15 cellular contexts compared by ENCODE assay signal in the genomic region with DNA sequence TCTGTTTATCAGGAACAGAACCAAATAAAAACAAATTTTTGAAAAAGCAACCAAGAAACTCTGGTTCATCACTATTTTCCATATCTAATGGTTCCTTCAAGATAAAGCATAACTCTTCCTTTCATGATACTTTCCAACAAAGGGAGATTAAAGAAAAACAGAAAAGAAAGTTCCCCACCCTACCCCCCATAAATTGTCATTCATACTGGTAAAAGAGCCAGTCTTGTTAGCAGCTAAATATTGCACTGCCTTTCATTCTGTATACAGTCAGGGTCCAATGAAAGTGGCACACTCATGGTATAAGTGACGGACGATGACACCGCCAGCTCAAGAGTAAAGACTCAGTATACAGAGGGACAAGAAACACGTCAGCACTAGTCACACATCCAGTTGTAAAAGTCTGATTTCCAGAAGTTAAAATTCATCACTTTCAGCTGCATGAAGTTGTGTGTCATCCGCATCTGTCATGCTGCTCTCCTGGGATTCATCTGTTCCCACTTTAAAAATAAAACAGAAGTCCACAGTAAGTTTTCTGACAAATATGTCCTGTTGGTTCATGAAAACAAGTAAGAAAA.
DNase-seq lines count a peak whose midpoint lies in the region; ATAC-seq and TF ChIP-seq lines count a peak whose summit lies in the region.
"Had no signal": no experiment of that assay in that cellular context is flagged by ENCODE, and none has a peak within 500 bp of the region (broad histone marks: within the 10 kb centered on the region; RNA-seq: fewer than 3 reads in every experiment).

No MANE protein-coding gene starts in this region.

- CTCF ChIA-PET in IMR-90 (lab: Yijun Ruan, JAX), result no interaction called here

- no peak overlapping the region for H2BK120ac ChIP-seq in IMR-90 (ENCODE audit: low read depth, low read length)

- H3K56ac ChIP-seq in IMR-90 (ENCODE audit: extremely low read depth, insufficient read depth, low read length), result no peak overlapping the region

- H3K9me3 ChIP-seq in IMR-90 (ENCODE audit: control insufficient read depth, insufficient read depth, low read length) (no peaks in the 10 kb centered on the region), smooth muscle cell (replicated peaks; ENCODE audit: low read depth) (no peaks in the 10 kb centered on the region), Karpas-422 (ENCODE audit: low read length) (no peaks in the 10 kb centered on the region)
- H3K9me3 ChIP-seq: esophagus squamous epithelium had no signal

- H3K27me3 Mint-ChIP-seq in activated T-cell treated with anti-CD3 and anti-CD28 coated beads, Interleukin-2, amount 50 U/mL, for 24 hours, result no peaks in the 10 kb centered on the region
- no peaks in the 10 kb centered on the region for H3K27me3 Mint-ChIP-seq in stimulated activated naive B cell treated with anti-CD40 and anti-IgM and Interleukin-4, amounts not matched to agents 10 μg/mL and 1 μg/mL and 100 μg/mL, for 72 hours

- peak overlapping the region; percentile 6; the same call in 1 of the 2 replicates for H3K23ac ChIP-seq in IMR-90 (ENCODE audit: low read depth, low read length)

- no peak overlapping the region for H2BK15ac ChIP-seq in IMR-90 (ENCODE audit: low read depth, low read length)

- no peaks in the 10 kb centered on the region for H3K9me2 ChIP-seq in Karpas-422 (replicated peaks; ENCODE audit: insufficient read depth, low read length)

- H3K18ac ChIP-seq in IMR-90 (ENCODE audit: low read depth, low read length), result no peak overlapping the region

- peaks cover 13% of the 10 kb centered on the region; the same call in 1 of the 2 replicates for H4K20me1 ChIP-seq in IMR-90 (ENCODE audit: insufficient read depth, low read length)
- H4K20me1 ChIP-seq in smooth muscle cell (ENCODE audit: low read depth), result peaks cover 4% of the 10 kb centered on the region
- no peaks in the 10 kb centered on the region for H4K20me1 ChIP-seq in Karpas-422 (ENCODE audit: insufficient read depth, low read depth, low read length)

- H3K27me3 ChIP-seq in IMR-90 (ENCODE audit: control insufficient read depth, insufficient read depth, low read length), result no peaks in the 10 kb centered on the region
- H3K27me3 ChIP-seq in smooth muscle cell (ENCODE audit: low read depth), result no peaks in the 10 kb centered on the region
- no peaks in the 10 kb centered on the region for H3K27me3 ChIP-seq in Karpas-422 (ENCODE audit: low read length)
- H3K27me3 ChIP-seq: esophagus squamous epithelium had no signal

- 0 out of 2 replicates have a peak overlapping the region, but pooled peaks have one; percentile 1 for H2BK20ac ChIP-seq in IMR-90 (ENCODE audit: low read depth, low read length)

- 71% methylated on average over 4 of the region's 5 CpGs; no CpG with 5 or more reads in 1 of the 2 experiments for WGBS in IMR-90 (ENCODE audit: extremely low coverage in 2 of 2, insufficient read length in 1 of 2), 2 experiments
- 80% methylated on average over 5 of the region's 5 CpGs for WGBS in smooth muscle cell (ENCODE audit: low lambda C conversion rate)

- in situ Hi-C loops in IMR-90 (cut with MboI; ENCODE audit: low sequenced_read_pairs), result no loop called here

- H3K79me2 ChIP-seq in smooth muscle cell (ENCODE audit: low read depth) (no peaks in the 10 kb centered on the region), Karpas-422 (ENCODE audit: low read length) (no peaks in the 10 kb centered on the region)

- no peak for TF ChIP-seq POLR2A in IMR-90 (IDR thresholded peaks at IDR 0.05; ENCODE audit: low read depth, low read length)

- H3F3A ChIP-seq in smooth muscle cell (ENCODE audit: low read depth), result peaks cover 24% of the 10 kb centered on the region

- peak overlapping the region; percentile 70; the same call in 1 of the 2 replicates for H3K4ac ChIP-seq in IMR-90 (ENCODE audit: low read depth, low read length)

- H3K27ac Mint-ChIP-seq in activated T-cell treated with anti-CD3 and anti-CD28 coated beads, Interleukin-2, amount 50 U/mL, for 24 hours, result peak overlapping the region; percentile 82
- no peak overlapping the region for H3K27ac Mint-ChIP-seq in stimulated activated naive B cell treated with anti-CD40 and anti-IgM and Interleukin-4, amounts not matched to agents 10 μg/mL and 1 μg/mL and 100 μg/mL, for 72 hours

- BruUV-seq in IMR-90 (replicated peaks; lab: Mats Ljungman, UMichigan), result no TSS peak

- H4K5ac ChIP-seq in IMR-90 (ENCODE audit: low read depth, low read length), result peak overlapping the region; percentile 22; the same call in 1 of the 2 replicates

- H3K9me3 Mint-ChIP-seq in activated T-cell treated with anti-CD3 and anti-CD28 coated beads, Interleukin-2, amount 50 U/mL, for 24 hours, result no peaks in the 10 kb centered on the region
- no peaks in the 10 kb centered on the region for H3K9me3 Mint-ChIP-seq in stimulated activated naive B cell treated with anti-CD40 and anti-IgM and Interleukin-4, amounts not matched to agents 10 μg/mL and 1 μg/mL and 100 μg/mL, for 72 hours
- H3K9me3 Mint-ChIP-seq: natural killer cell had no signal

- H4K91ac ChIP-seq in IMR-90 (ENCODE audit: insufficient read depth, low read depth, low read length), result no peak overlapping the region

- H4K8ac ChIP-seq in IMR-90 (ENCODE audit: low read depth in 2 of 2, low read length in 2 of 2), result 0 out of 4 replicates have a peak overlapping the region, but pooled peaks of 1 of the 2 experiments have one; percentile 2

- peaks cover 17% of the 10 kb centered on the region for H3K4me1 Mint-ChIP-seq in activated T-cell treated with anti-CD3 and anti-CD28 coated beads, Interleukin-2, amount 50 U/mL, for 24 hours (ENCODE audit: low read depth)
- H3K4me1 Mint-ChIP-seq in stimulated activated naive B cell treated with anti-CD40 and anti-IgM and Interleukin-4, amounts not matched to agents 10 μg/mL and 1 μg/mL and 100 μg/mL, for 72 hours, result no peaks in the 10 kb centered on the region
- H3K4me1 Mint-ChIP-seq: natural killer cell had no signal

- TF ChIP-seq CTCF in IMR-90 (conservative IDR thresholded peaks at IDR 0.05; ENCODE audit: low read depth, low read length) (no peak), epithelial cell of esophagus (IDR thresholded peaks at IDR 0.05; ENCODE audit: insufficient read depth, low read depth, low read length, missing control alignments) (no peak), smooth muscle cell (IDR thresholded peaks at IDR 0.05; ENCODE audit: borderline replicate concordance, insufficient read depth, poor library complexity, severe bottlenecking) (no peak)

- H3K36me3 ChIP-seq in IMR-90 (ENCODE audit: control insufficient read depth, insufficient read depth, low read length), result peaks cover 22% of the 10 kb centered on the region
- peaks cover 19% of the 10 kb centered on the region for H3K36me3 ChIP-seq in smooth muscle cell (ENCODE audit: low read depth)
- H3K36me3 ChIP-seq in Karpas-422 (ENCODE audit: insufficient read depth, low read length), result peaks cover 56% of the 10 kb centered on the region; the same call in 1 of the 2 replicates

- H3K36me3 Mint-ChIP-seq in activated T-cell treated with anti-CD3 and anti-CD28 coated beads, Interleukin-2, amount 50 U/mL, for 24 hours (ENCODE audit: low read depth), result peaks cover 60% of the 10 kb centered on the region
- H3K36me3 Mint-ChIP-seq in stimulated activated naive B cell treated with anti-CD40 and anti-IgM and Interleukin-4, amounts not matched to agents 10 μg/mL and 1 μg/mL and 100 μg/mL, for 72 hours, result peaks cover 12 to 13% of the 10 kb centered on the region in 2 donors

- H3K9ac ChIP-seq in IMR-90 (ENCODE audit: low read depth, low read length) (no peak overlapping the region), smooth muscle cell (ENCODE audit: low read depth) (no peak overlapping the region), Karpas-422 (ENCODE audit: low read length) (no peak overlapping the region)

- peak overlapping the region; percentile 71 for H3K14ac ChIP-seq in IMR-90 (replicated peaks; ENCODE audit: low read depth, low read length)

- no peak for TF ChIP-seq RAD21 in IMR-90 (IDR thresholded peaks at IDR 0.05; ENCODE audit: low read length)

- ATAC-seq in IMR-90 (ENCODE audit: low read depth) (peak; percentile 38), GM19395 (IDR thresholded peaks at IDR 0.05; ENCODE audit: unreplicated experiment) (no peak)
- no peak for ATAC-seq in stimulated activated naive B cell treated with anti-CD40 and anti-IgM and Interleukin-4, amounts not matched to agents 10 μg/mL and 1 μg/mL and 100 μg/mL, for 72 hours (replicated peaks)
- ATAC-seq: natural killer cell had no signal

- H3K79me1 ChIP-seq in IMR-90 (ENCODE audit: low read depth in 1 of 2, low read length in 2 of 2), result peaks cover 5 to 19% of the 10 kb centered on the region in 2 experiments; a peak in 3 of 4 replicates

- intact Hi-C loops in IMR-90 (cut with micrococcal nuclease), result loop anchor here (5.0 kb wide), 1 partner anchor 178 kb away; no protein-coding TSS in a partner anchor

- H3K27ac ChIP-seq in IMR-90 (ENCODE audit: insufficient read depth, low read length) (no peak overlapping the region), smooth muscle cell (ENCODE audit: low read depth) (peak overlapping the region; percentile 48), Karpas-422 (ENCODE audit: low read length) (no peak overlapping the region)
- H3K27ac ChIP-seq: esophagus squamous epithelium had no signal

- no peak overlapping the region for H3K4me3 Mint-ChIP-seq in activated T-cell treated with anti-CD3 and anti-CD28 coated beads, Interleukin-2, amount 50 U/mL, for 24 hours
- H3K4me3 Mint-ChIP-seq in stimulated activated naive B cell treated with anti-CD40 and anti-IgM and Interleukin-4, amounts not matched to agents 10 μg/mL and 1 μg/mL and 100 μg/mL, for 72 hours, result no peak overlapping the region
- H3K4me3 Mint-ChIP-seq: natural killer cell had no signal

- POLR2A ChIA-PET in IMR-90 (lab: Charles Lee; ENCODE audit: unreplicated experiment), result no interaction called here

- dilution Hi-C loops in IMR-90 (cut with HindIII; ENCODE audit: low sequenced_read_pairs, unreplicated experiment), result no loop called here

- H3K4me1 ChIP-seq in IMR-90 (ENCODE audit: control insufficient read depth, insufficient read depth, low read length), result peaks cover 4% of the 10 kb centered on the region
- no peaks in the 10 kb centered on the region for H3K4me1 ChIP-seq in smooth muscle cell (ENCODE audit: low read depth)
- H3K4me1 ChIP-seq in Karpas-422 (ENCODE audit: low read length), result no peaks in the 10 kb centered on the region
- H3K4me1 ChIP-seq: esophagus squamous epithelium had no signal

- H3K4me2 ChIP-seq in IMR-90 (ENCODE audit: low read depth, low read length) (no peak overlapping the region; the same call in 1 of the 2 replicates), smooth muscle cell (no peak overlapping the region), Karpas-422 (ENCODE audit: low read depth, low read length, poor library complexity, severe bottlenecking) (no peak overlapping the region)

- H2AK9ac ChIP-seq in IMR-90 (replicated peaks; ENCODE audit: low read depth, low read length, poor library complexity), result no peak overlapping the region

- no peak overlapping the region for H2AFZ ChIP-seq in IMR-90 (replicated peaks; ENCODE audit: low read length, poor library complexity)
- no peak overlapping the region for H2AFZ ChIP-seq in smooth muscle cell (ENCODE audit: low read depth)
- no peak overlapping the region for H2AFZ ChIP-seq in Karpas-422 (ENCODE audit: low read length)

- H3K4me3 ChIP-seq in IMR-90 (ENCODE audit: insufficient read depth, low read depth, low read length), result no peak overlapping the region
- H3K4me3 ChIP-seq in epithelial cell of esophagus (ENCODE audit: low read length), result no peak overlapping the region
- no peak overlapping the region for H3K4me3 ChIP-seq in smooth muscle cell
- H3K4me3 ChIP-seq in Karpas-422 (ENCODE audit: low read length), result no peak overlapping the region
- H3K4me3 ChIP-seq: esophagus squamous epithelium had no signal

- peaks cover 10% of the 10 kb centered on the region for H3K9me1 ChIP-seq in IMR-90 (ENCODE audit: insufficient read depth, low read length)

- H2AK5ac ChIP-seq in IMR-90 (ENCODE audit: low read depth, low read length), result no peak overlapping the region

- DNase-seq in activated T-cell treated with anti-CD3 and anti-CD28 coated beads, Interleukin-2, amount 50 U/mL, for 24 hours, result no peak
- DNase-seq in activated T-cell treated with anti-CD3 and anti-CD28 coated beads, Interleukin-2, amount 50 U/mL, for 1 hour, result no peak
- peak; percentile 77 for DNase-seq in IMR-90
- DNase-seq in epithelial cell of esophagus (ENCODE audit: low read depth), result peak; percentile 16
- DNase-seq in smooth muscle cell (lab: John Stamatoyannopoulos, UW; ENCODE audit: unreplicated experiment), result no peak
- no peak for DNase-seq in Karpas-422
- no peak for DNase-seq in stimulated activated naive B cell treated with anti-CD40 and anti-IgM and Interleukin-4, amounts not matched to agents 10 μg/mL and 1 μg/mL and 100 μg/mL, for 72 hours
- DNase-seq: ACHN; activated CD4-positive, alpha-beta T cell treated with anti-CD3 and anti-CD28 coated beads, Interleukin-2, amount 50 U/mL, for 4 hours; Calu3; esophagus squamous epithelium; natural killer cell; NCI-H1048; SIG-M5 had no signal

- H2BK5ac ChIP-seq in IMR-90 (ENCODE audit: low read depth, low read length, poor library complexity, severe bottlenecking), result peak overlapping the region; percentile 86

Comparison
In these comparisons a context has a peak if more than half of its experiments do, and no peak if none do; other contexts are left out.
1. DNase-seq: peak in IMR-90 (single experiment) and epithelial cell of esophagus (single experiment); none in activated T-cell treated with anti-CD3 and anti-CD28 coated beads, Interleukin-2, amount 50 U/mL, for 24 hours (single experiment), activated T-cell treated with anti-CD3 and anti-CD28 coated beads, Interleukin-2, amount 50 U/mL, for 1 hour (single experiment), smooth muscle cell (single experiment), Karpas-422 (single experiment) and stimulated activated naive B cell treated with anti-CD40 and anti-IgM and Interleukin-4, amounts not matched to agents 10 μg/mL and 1 μg/mL and 100 μg/mL, for 72 hours (single experiment).